ENCODE assay signal across 30 cellular contexts in the genomic region with DNA sequence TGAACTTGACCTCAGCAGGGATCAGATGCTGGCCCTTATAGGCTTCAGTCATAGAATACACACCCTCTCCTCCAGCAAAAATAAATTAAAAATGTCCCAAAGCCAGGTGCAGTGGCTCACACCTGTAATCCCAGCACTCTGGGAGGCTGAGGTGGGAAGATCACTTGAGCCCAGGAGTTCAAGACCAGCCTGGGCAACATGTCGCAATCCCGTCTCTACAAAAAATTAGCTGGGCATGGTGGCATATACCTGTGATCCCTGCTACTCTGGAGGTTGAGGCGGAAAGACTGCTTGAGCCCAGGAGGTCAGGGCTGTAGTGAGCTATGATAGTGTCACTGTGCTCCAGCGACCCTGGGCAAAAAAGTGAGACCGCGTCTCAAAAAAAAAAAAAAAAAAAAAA.
"Had no signal": no experiment of that assay in that cellular context is flagged by ENCODE, and none has a peak within 500 bp of the region (broad histone marks: within the 10 kb centered on the region; RNA-seq: fewer than 3 reads in every experiment).

No MANE protein-coding gene starts in this region.

- DNase-seq: activated CD4-positive, alpha-beta memory T cell treated with anti-CD3 and anti-CD28 coated beads, Interleukin-2, amount 10 ng/mL, durations not matched to agents 7 days and 5 days; activated CD4-positive, alpha-beta T cell treated with anti-CD3 and anti-CD28 coated beads for 48 hours; activated CD8-positive, alpha-beta memory T cell treated with anti-CD3 and anti-CD28 coated beads, Interleukin-2, amount 50 U/mL, for 48 hours; activated gamma-delta T cell; activated naive CD4-positive, alpha-beta T cell treated with anti-CD3 and anti-CD28 coated beads, Interleukin-2, amount 10 ng/mL, durations not matched to agents 7 days and 5 days; activated naive CD8-positive, alpha-beta T cell treated with anti-CD3 and anti-CD28 coated beads, Interleukin-2, amount 10 ng/mL, durations not matched to agents 7 days and 5 days; activated T-cell treated with anti-CD3 and anti-CD28 coated beads, Interleukin-2, amount 50 U/mL, for 24 hours; amniotic stem cell; brain microvascular endothelial cell; caudate nucleus; cortex of kidney; effector memory CD8-positive, alpha-beta T cell; head of caudate nucleus; hippocampal formation; kidney; left colon; naive thymus-derived CD8-positive, alpha-beta T cell; nucleus accumbens; stimulated activated CD4-positive, alpha-beta T cell treated with anti-CD3 and anti-CD28 coated beads, Interleukin-15, amount 100 ng/mL, for 24 hours; stimulated activated CD4-positive, alpha-beta T cell treated with anti-CD3 and anti-CD28 coated beads, Interleukin-2, amount 100 ng/mL, for 24 hours; stimulated activated naive B cell treated with anti-CD40 and anti-IgM and Interleukin-4, amounts not matched to agents 10 μg/mL and 1 μg/mL and 100 μg/mL, for 72 hours; T1000; upper lobe of right lung; WERI-Rb-1 had no signal

- H3K36me3 ChIP-seq: brain microvascular endothelial cell, gastroesophageal sphincter, right atrium auricular region, suprapubic skin, tibial artery, upper lobe of right lung had no signal

- ATAC-seq: activated CD4-positive, CD25-positive, alpha-beta regulatory T cell treated with anti-CD3 and anti-CD28 coated beads, Interleukin-2, amount 50 U/mL, for 24 hours; effector memory CD8-positive, alpha-beta T cell; gastroesophageal sphincter; left colon; naive thymus-derived CD8-positive, alpha-beta T cell; stimulated activated naive B cell treated with anti-CD40 and anti-IgM and Interleukin-4, amounts not matched to agents 10 μg/mL and 1 μg/mL and 100 μg/mL, for 72 hours had no signal

- H3K79me2 ChIP-seq: parathyroid adenoma had no signal

- H3K27ac ChIP-seq: brain microvascular endothelial cell, gastroesophageal sphincter, parathyroid adenoma, right atrium auricular region, suprapubic skin, tibial artery, upper lobe of right lung, WERI-Rb-1 had no signal

- H3K27me3 ChIP-seq: brain microvascular endothelial cell, right atrium auricular region had no signal

- H3K9ac ChIP-seq: parathyroid adenoma had no signal

- H3K4me3 ChIP-seq: gastroesophageal sphincter, right atrium auricular region, suprapubic skin, tibial artery, upper lobe of right lung had no signal

- H3K9me3 ChIP-seq: gastroesophageal sphincter, right atrium auricular region, suprapubic skin, tibial artery, upper lobe of right lung had no signal

- H2AFZ ChIP-seq: parathyroid adenoma had no signal
